Comparison of ENCODE assay signal across 25 cellular contexts in the genomic region with DNA sequence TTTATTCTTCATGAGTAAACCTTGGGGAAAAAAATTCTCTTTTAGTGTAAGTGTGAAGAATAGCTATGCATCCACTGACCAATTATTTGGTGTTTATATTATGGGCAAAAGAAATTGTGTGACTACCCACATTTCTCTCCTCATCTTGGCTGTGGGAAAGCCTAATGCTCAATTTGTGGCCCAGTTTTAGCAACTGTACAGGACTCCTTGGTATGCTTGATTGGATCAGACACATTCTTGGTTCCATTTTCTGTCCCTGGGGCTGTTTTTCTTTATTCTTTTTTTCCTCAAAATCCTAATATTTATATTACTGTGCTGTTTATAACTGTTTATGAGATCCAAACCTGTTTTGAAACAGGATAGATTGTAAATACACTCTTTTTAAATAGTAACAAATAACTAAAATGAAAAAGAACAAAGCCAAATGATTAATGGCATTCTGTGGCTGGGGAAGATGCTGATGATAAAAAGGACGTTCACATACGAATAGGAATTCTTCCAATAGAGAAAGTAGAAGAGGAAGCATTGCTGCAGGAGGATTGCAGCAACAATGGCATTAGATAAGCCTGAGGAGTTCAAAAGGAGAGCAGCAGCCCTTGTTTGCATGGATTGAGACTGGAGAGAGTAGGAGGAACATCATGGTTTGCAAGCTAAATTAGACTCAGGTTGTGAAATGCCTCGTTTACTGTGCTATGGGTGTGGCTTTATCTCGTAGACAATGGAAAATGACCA.
DNase-seq lines count a peak whose midpoint lies in the region; ATAC-seq and TF ChIP-seq lines count a peak whose summit lies in the region.
"Had no signal": no experiment of that assay in that cellular context is flagged by ENCODE, and none has a peak within 500 bp of the region (broad histone marks: within the 10 kb centered on the region; RNA-seq: fewer than 3 reads in every experiment).

No MANE protein-coding gene starts in this region.

- no peak overlapping the region for H2AK5ac ChIP-seq in mesendoderm (ENCODE audit: low read length)

- no peaks in the 10 kb centered on the region for H3K4me1 Mint-ChIP-seq in CD4-positive, alpha-beta memory T cell
- H3K4me1 Mint-ChIP-seq: B cell, immature natural killer cell, naive B cell had no signal

- no peaks in the 10 kb centered on the region for H3K27me3 Mint-ChIP-seq in CD4-positive, alpha-beta memory T cell
- H3K27me3 Mint-ChIP-seq: B cell had no signal

- CTCF ChIA-PET in CD4-positive, alpha-beta memory T cell (lab: Charles Lee; ENCODE audit: partially characterized antibody) = no interaction called here

- H3K4me3 ChIP-seq in mesendoderm (ENCODE audit: low read length) (no peak overlapping the region), lower lobe of right lung (no peak overlapping the region)
- H3K4me3 ChIP-seq in CD4-positive, alpha-beta memory T cell (ENCODE audit: low read length in 2 of 2) = no peak overlapping the region
- H3K4me3 ChIP-seq: SK-N-MC, thyroid gland, vagina had no signal

- peak; percentile 34 for DNase-seq in GM04503 (ENCODE audit: low read depth)
- peak; percentile 12 for DNase-seq in NCI-H69 (lab: John Stamatoyannopoulos, UW)
- DNase-seq in amniotic epithelial cell (ENCODE audit: low read depth) = peak; percentile 48
- DNase-seq in mesendoderm = peak; percentile 50
- no peak for DNase-seq in lower lobe of right lung
- no peak for DNase-seq in KG1 (lab: John Stamatoyannopoulos, UW)
- no peak for DNase-seq in CD4-positive, alpha-beta memory T cell
- DNase-seq: activated CD4-positive, alpha-beta T cell treated with anti-CD3 and anti-CD28 coated beads for 4 hours; activated CD8-positive, alpha-beta T cell treated with anti-CD3 and anti-CD28 coated beads, Interleukin-2, amount 10 ng/mL, durations not matched to agents 7 days and 5 days; activated naive CD4-positive, alpha-beta T cell treated with anti-CD3 and anti-CD28 coated beads, Interleukin-2, amount 50 U/mL, for 16 hours; amniotic stem cell; immature natural killer cell; Kasumi-1; naive B cell; NCI-H1092; NCI-H1694 treated with DMSO at 0.1 percent for 48 hours; OCI-M1; stimulated activated CD4-positive, alpha-beta T cell treated with anti-CD3 and anti-CD28 coated beads, Interleukin-4, amount 100 ng/mL, for 1 hour; thyroid gland had no signal

- H3K4me1 ChIP-seq in mesendoderm (ENCODE audit: control insufficient read depth, low read depth, low read length) = no peaks in the 10 kb centered on the region
- H3K4me1 ChIP-seq in lower lobe of right lung = no peaks in the 10 kb centered on the region
- H3K4me1 ChIP-seq in CD4-positive, alpha-beta memory T cell (ENCODE audit: insufficient read depth, low read length) = no peaks in the 10 kb centered on the region
- H3K4me1 ChIP-seq: thyroid gland, vagina had no signal

- H2BK120ac ChIP-seq in mesendoderm (ENCODE audit: low read depth, low read length) = no peak overlapping the region

- peaks cover 2 to 15% (median 11%) of the 10 kb centered on the region in 8 donors for H3K9me3 Mint-ChIP-seq in CD4-positive, alpha-beta memory T cell

- H3K27ac Mint-ChIP-seq in CD4-positive, alpha-beta memory T cell = no peak overlapping the region
- H3K27ac Mint-ChIP-seq: activated CD8-positive, alpha-beta T cell treated with anti-CD3 and anti-CD28 coated beads, Interleukin-2, amount 10 ng/mL, durations not matched to agents 7 days and 5 days; activated T-helper 2 cell treated with anti-CD3 and anti-CD28 coated beads, Interferon-gamma antibody, Interleukin-2, Interleukin-4, amounts not matched to agents 10 μg/mL and 5 μg/mL and 100 μg/mL, durations not matched to agents 14 hours and 24 hours and 36 hours; B cell; immature natural killer cell; naive B cell had no signal

- H3K56ac ChIP-seq in mesendoderm (ENCODE audit: low read length) = no peak overlapping the region

- H3K79me1 ChIP-seq in mesendoderm (ENCODE audit: low read length) = no peaks in the 10 kb centered on the region

- WGBS in mesendoderm (ENCODE audit: extremely low coverage, insufficient coverage, low lambda C conversion rate) = no CpG with 5 or more reads among the region's 4 CpGs

- H4K8ac ChIP-seq in mesendoderm (ENCODE audit: low read depth, low read length) = no peak overlapping the region

- no peak overlapping the region for H3K27ac ChIP-seq in mesendoderm (ENCODE audit: low read depth, low read length)
- H3K27ac ChIP-seq in lower lobe of right lung = no peak overlapping the region
- H3K27ac ChIP-seq in CD4-positive, alpha-beta memory T cell (ENCODE audit: low read depth, low read length) = no peak overlapping the region
- H3K27ac ChIP-seq: SK-N-MC, thyroid gland, vagina had no signal

- ATAC-seq in lower lobe of right lung (no peak), GM21576 (IDR thresholded peaks at IDR 0.05; ENCODE audit: unreplicated experiment) (no peak)
- ATAC-seq: activated CD8-positive, alpha-beta T cell treated with anti-CD3 and anti-CD28 coated beads, Interleukin-2, amount 10 ng/mL, durations not matched to agents 7 days and 5 days; HCT116 had no signal

- no peak for TF ChIP-seq CTCF in lower lobe of right lung (IDR thresholded peaks at IDR 0.05)

- no peak overlapping the region for H3K9ac ChIP-seq in mesendoderm (ENCODE audit: low read length)

- H2BK5ac ChIP-seq in mesendoderm (ENCODE audit: low read length) = no peak overlapping the region

- no peaks in the 10 kb centered on the region for H3K27me3 ChIP-seq in mesendoderm (ENCODE audit: insufficient read depth, low read length, poor library complexity)
- no peaks in the 10 kb centered on the region for H3K27me3 ChIP-seq in lower lobe of right lung (ENCODE audit: low read depth)
- no peaks in the 10 kb centered on the region for H3K27me3 ChIP-seq in CD4-positive, alpha-beta memory T cell (ENCODE audit: insufficient read depth, low read length)
- H3K27me3 ChIP-seq: thyroid gland, vagina had no signal

- no peak overlapping the region for H3K18ac ChIP-seq in mesendoderm (ENCODE audit: low read length)

- intact Hi-C loops in lower lobe of right lung (cut with DNase I) = no loop called here
- intact Hi-C loops in CD4-positive, alpha-beta memory T cell (cut with micrococcal nuclease) = no loop called here

- POLR2A ChIA-PET in CD4-positive, alpha-beta memory T cell (lab: Charles Lee; ENCODE audit: partially characterized antibody) = no interaction called here

- H3K36me3 Mint-ChIP-seq in CD4-positive, alpha-beta memory T cell = no peaks in the 10 kb centered on the region
- H3K36me3 Mint-ChIP-seq: immature natural killer cell, naive B cell had no signal

- no peak overlapping the region for H2BK15ac ChIP-seq in mesendoderm (replicated peaks; ENCODE audit: low read depth)

- H3K9me3 ChIP-seq in lower lobe of right lung = no peaks in the 10 kb centered on the region
- H3K9me3 ChIP-seq in CD4-positive, alpha-beta memory T cell (ENCODE audit: control insufficient read depth in 1 of 2, low read length in 2 of 2) = no peaks in the 10 kb centered on the region
- H3K9me3 ChIP-seq: thyroid gland, vagina had no signal

- H3K4me3 Mint-ChIP-seq in CD4-positive, alpha-beta memory T cell = no peak overlapping the region
- H3K4me3 Mint-ChIP-seq: activated CD8-positive, alpha-beta T cell treated with anti-CD3 and anti-CD28 coated beads, Interleukin-2, amount 10 ng/mL, durations not matched to agents 7 days and 5 days; B cell; immature natural killer cell; naive B cell had no signal

- H3K36me3 ChIP-seq in mesendoderm (ENCODE audit: control insufficient read depth, insufficient read depth, low read length) (no peaks in the 10 kb centered on the region), lower lobe of right lung (no peaks in the 10 kb centered on the region)
- no peaks in the 10 kb centered on the region for H3K36me3 ChIP-seq in CD4-positive, alpha-beta memory T cell (ENCODE audit: insufficient read depth, low read length)
- H3K36me3 ChIP-seq: thyroid gland, vagina had no signal

- no peak overlapping the region for H3K4ac ChIP-seq in mesendoderm (ENCODE audit: low read depth, low read length)

- H3K79me2 ChIP-seq in mesendoderm (ENCODE audit: control insufficient read depth, insufficient read depth, low read length) = no peaks in the 10 kb centered on the region

- H3K4me2 ChIP-seq in mesendoderm (ENCODE audit: low read length) = no peak overlapping the region

- no peak overlapping the region for H4K5ac ChIP-seq in mesendoderm (ENCODE audit: low read length)

- no peak overlapping the region for H3K23ac ChIP-seq in mesendoderm (ENCODE audit: low read length)

Comparison
In these comparisons a context has a peak if more than half of its experiments do, and no peak if none do; other contexts are left out.
1. DNase-seq: peak in GM04503 (single experiment), NCI-H69 (single experiment), amniotic epithelial cell (single experiment) and mesendoderm (single experiment); none in lower lobe of right lung (single experiment), KG1 (single experiment) and CD4-positive, alpha-beta memory T cell (0 of 5).